Comparison of ENCODE assay signal across 10 cellular contexts in the genomic region with DNA sequence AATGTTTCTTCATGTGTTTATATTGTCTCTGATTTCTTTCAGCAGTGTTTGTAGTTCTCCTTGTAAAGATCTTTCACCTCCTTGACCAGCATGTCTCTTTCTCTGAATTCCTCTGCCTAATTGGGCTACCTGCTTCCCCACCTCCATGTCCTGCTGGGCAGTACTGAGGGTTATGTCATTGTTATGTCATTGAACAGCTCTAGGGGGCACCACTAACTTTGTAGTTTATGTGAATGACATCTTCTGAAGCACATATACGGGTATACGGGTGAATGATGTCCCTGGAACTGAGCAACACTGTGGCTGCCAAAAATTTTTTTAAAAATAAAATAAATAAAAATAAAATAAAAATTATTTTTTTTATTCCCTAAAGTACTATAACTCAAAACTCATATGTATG. TPM values are rescaled to one million over a fixed set of nuclear protein-coding genes. Genes with fewer than 3 reads are reported as not detected.
A peak's percentile ranks its signal among the peaks of the same experiment; 100 is the strongest.
DNase-seq lines count a peak whose midpoint lies in the region; ATAC-seq, FAIRE-seq and TF ChIP-seq lines count a peak whose summit lies in the region.
"Had no signal": no experiment of that assay in that cellular context is flagged by ENCODE, and none has a peak within 500 bp of the region (broad histone marks: within the 10 kb centered on the region; RNA-seq: fewer than 3 reads in every experiment).

No MANE protein-coding gene starts in this region.

- ATAC-seq in HG03378 (IDR thresholded peaks at IDR 0.05; ENCODE audit: unreplicated experiment) (peak; percentile 38), K562 (peak; percentile 85), GM19023 (IDR thresholded peaks at IDR 0.05; ENCODE audit: unreplicated experiment) (no peak)

- TF ChIP-seq POLR2A in K562 (conservative IDR thresholded peaks at IDR 0.05) = no peak

- H3K4me3 Mint-ChIP-seq in progenitor cell of endocrine pancreas (ENCODE audit: low read depth) = no peak overlapping the region

- no peaks in the 10 kb centered on the region for H4K20me1 ChIP-seq in K562 (replicated peaks; ENCODE audit: control insufficient read depth, insufficient read depth, low read length)

- no peaks in the 10 kb centered on the region for H3K9me3 ChIP-seq in K562 (replicated peaks; ENCODE audit: control insufficient read depth, insufficient read depth, low read depth, low read length)

- intact Hi-C loops in K562 (cut with micrococcal nuclease) = loop anchor here (1.0 to 5.0 kb wide), 2 partner anchors 120 to 202 kb away; no protein-coding TSS in a partner anchor

- no TSS peak for BruUV-seq in K562 (replicated peaks; lab: Mats Ljungman, UMichigan)

- no peak overlapping the region for H3K27ac Mint-ChIP-seq in progenitor cell of endocrine pancreas

- CTCF ChIA-PET in K562 (lab: Yijun Ruan, JAX; ENCODE audit: low intra/inter-chr PET ratio) = no interaction called here

- H3K4me1 ChIP-seq in K562 (replicated peaks in 1 of 2; ENCODE audit: control insufficient read depth in 2 of 2, insufficient read depth in 2 of 2, low read length in 2 of 2) = no peaks in the 10 kb centered on the region

- H3K9me3 Mint-ChIP-seq in progenitor cell of endocrine pancreas (ENCODE audit: low read depth) = peaks cover 9% of the 10 kb centered on the region

- in situ Hi-C loops in K562 (cut with MboI) = no loop called here

- peak; percentile 19 for FAIRE-seq in K562 (lab: Jason Lieb, UNC)

- no peak overlapping the region for H3K4me3 ChIP-seq in K562
- H3K4me3 ChIP-seq: lung had no signal

- no peak overlapping the region for H3K27ac ChIP-seq in K562 (ENCODE audit: extremely low read depth, low read depth, low read length)

- peak; percentile 20 to 33 (median 27); a peak in 2 of 6 replicates for TF ChIP-seq CTCF in K562 (IDR thresholded peaks at IDR 0.05 in 2 of 3, conservative IDR thresholded peaks at IDR 0.05 in 1 of 3; ENCODE audit: insufficient read depth in 2 of 3, low read depth in 1 of 3, low read length in 3 of 3)
- TF ChIP-seq CTCF in progenitor cell of endocrine pancreas (IDR thresholded peaks at IDR 0.05; ENCODE audit: unreplicated experiment) = peak; percentile 49

- H3K79me2 ChIP-seq in K562 (ENCODE audit: control insufficient read depth, insufficient read depth, low read length) = no peaks in the 10 kb centered on the region

- H2AFZ ChIP-seq in K562 (ENCODE audit: low read depth, low read length) = no peak overlapping the region

- no peak overlapping the region for H3K4me2 ChIP-seq in K562 (ENCODE audit: insufficient read depth, low read length)

- H3K27me3 Mint-ChIP-seq in progenitor cell of endocrine pancreas = peaks cover 7% of the 10 kb centered on the region

- peaks cover 30% of the 10 kb centered on the region for H3K4me1 Mint-ChIP-seq in progenitor cell of endocrine pancreas (ENCODE audit: low read depth)

- H3K9ac ChIP-seq in K562 (ENCODE audit: insufficient read depth in 1 of 2, low read depth in 2 of 2, low read length in 2 of 2) = no peak overlapping the region

- DNase-seq in DMS 273 (lab: John Stamatoyannopoulos, UW; ENCODE audit: unreplicated experiment) (peak; percentile 34), DMS 273 treated with DMSO at 0.1 percent for 48 hours (lab: John Stamatoyannopoulos, UW) (no peak), K562 (ENCODE audit: extremely low read depth in 1 of 4, low spot score in 3 of 4) (peak; percentile 12 to 22 (median 18)), progenitor cell of endocrine pancreas (ENCODE audit: low spot score, unreplicated experiment) (no peak), epidermal melanocyte (ENCODE audit: insufficient read length, low spot score) (no peak), pons (ENCODE audit: low spot score) (no peak)
- DNase-seq: SHP77 treated with DMSO at 0.1 percent for 48 hours had no signal

- WGBS in K562 (ENCODE audit: insufficient coverage, low coverage, missing lambda C conversion rate) = 0% methylated on average over 2 of the region's 2 CpGs

- no peaks in the 10 kb centered on the region for H3K9me1 ChIP-seq in K562 (ENCODE audit: control insufficient read depth, insufficient read depth, low read length)

- H3K36me3 Mint-ChIP-seq in progenitor cell of endocrine pancreas (ENCODE audit: insufficient read depth) = peaks cover 1% of the 10 kb centered on the region

- no peak for TF ChIP-seq RAD21 in K562 (CRISPR knock-in tag; conservative IDR thresholded peaks at IDR 0.05 in 1 of 2, IDR thresholded peaks at IDR 0.05 in 1 of 2)

- POLR2A ChIA-PET in K562 (lab: Yijun Ruan, JAX) = interaction anchor here (0.7 kb wide), 1 partner anchor 111 kb away, joined by 3 read pairs; no protein-coding TSS in a partner anchor

- no peaks in the 10 kb centered on the region for H3K27me3 ChIP-seq in K562 (ENCODE audit: control insufficient read depth in 2 of 2, insufficient read depth in 2 of 2, low read length in 2 of 2)

- no peaks in the 10 kb centered on the region for H3K36me3 ChIP-seq in K562 (ENCODE audit: control insufficient read depth, insufficient read depth, low read length)

- no peak for TF ChIP-seq EP300 in K562 (IDR thresholded peaks at IDR 0.05; ENCODE audit: low read length)

TF ChIP-seq in K562, 482 proteins besides CTCF, POLR2A, EP300 and RAD21:
- TF ChIP-seq ELF4 (CRISPR knock-in tag; IDR thresholded peaks at IDR 0.05) = no peak
- TF ChIP-seq CHD4 (IDR thresholded peaks at IDR 0.05; ENCODE audit: insufficient read depth, insufficient replicate concordance, low read depth, low read length, poor library complexity, severe bottlenecking) = no peak
- no peak for TF ChIP-seq PTRF (tag; IDR thresholded peaks at IDR 0.05)
TF ChIP-seq in K562: peak in this region for 0.

RNA-seq across cellular contexts. Expression of a gene that starts 16.9 kb away (rescaled TPM):
- total RNA-seq in K562 (2011; cell fraction: chromatin; rRNA removed; ENCODE audit: low replicate concordance) = not detected in 2 replicates
- not detected in 2 replicates for total RNA-seq in K562 (2011; cell fraction: nucleolus; rRNA removed)
- not detected in 2 replicates for total RNA-seq in K562 (2011; cell fraction: nucleoplasm; rRNA removed)
- total RNA-seq in K562 (2014; rRNA removed) = 0.08 TPM in 1 of 2 replicates, not detected in the other
- not detected in 2 replicates for total RNA-seq in K562 (2014; rRNA removed; fragmentation: Illumina TruSeq; extraction: Trizol)
- total RNA-seq in K562 (2015; rRNA removed; fragmentation: Illumina TruSeq; extraction: Trizol) = not detected in 2 replicates
- not detected in 2 replicates for total RNA-seq in K562 (2021)
- polyA plus RNA-seq in K562 (2011; rRNA removed) = not detected in 2 replicates
- polyA plus RNA-seq in K562 (2011; cell fraction: cytosol; rRNA removed) = not detected in 2 replicates
- polyA plus RNA-seq in K562 (2011; cell fraction: nucleus; rRNA removed) = 0.09 TPM in 1 of 2 replicates, not detected in the other
- 0.04 TPM in 2 replicates for polyA plus RNA-seq in K562 (2012)
- not detected in 2 replicates for polyA plus RNA-seq in K562 (2014; fragmentation: Illumina TruSeq; extraction: Trizol)
- polyA plus RNA-seq in K562 (2014; fragmentation: Nextera tagmentation; extraction: Ambion mirVana) = not detected
- polyA plus RNA-seq in K562 (2014; rRNA removed) = 0.04 TPM in 1 of 2 replicates, not detected in the other
- not detected in 2 replicates for polyA minus RNA-seq in K562 (2011; rRNA and poly(A)+ RNA removed)
- polyA minus RNA-seq in K562 (2011; cell fraction: cytosol; rRNA and poly(A)+ RNA removed) = not detected in 2 replicates
- polyA minus RNA-seq in K562 (2011; cell fraction: nucleus; rRNA and poly(A)+ RNA removed) = not detected in 2 replicates
- 13.7 and 16.8 TPM in 2 replicates for total RNA-seq in progenitor cell of endocrine pancreas

Comparison
In these comparisons a context has a peak if more than half of its experiments do, and no peak if none do; other contexts are left out.
1. DNase-seq: peak in DMS 273 (single experiment) and K562 (4 of 4); none in DMS 273 treated with DMSO at 0.1 percent for 48 hours (single experiment), progenitor cell of endocrine pancreas (single experiment), epidermal melanocyte (single experiment) and pons (single experiment).
2. RNA of a gene that starts 16.9 kb away (total RNA-seq): 13.7 to 16.8 TPM in progenitor cell of endocrine pancreas; 0.08 TPM in K562; every median in the first group is over 10 times any median in the second.